ENCODE assay signal across 16 cellular contexts in genomic region chr3:188322135-188322892, GRCh38.
A peak's percentile ranks its signal among the peaks of the same experiment; 100 is the strongest.
DNase-seq lines count a peak whose midpoint lies in the region; ATAC-seq and TF ChIP-seq lines count a peak whose summit lies in the region.
"Had no signal": no experiment of that assay in that cellular context is flagged by ENCODE, and none has a peak within 500 bp of the region (broad histone marks: within the 10 kb centered on the region; RNA-seq: fewer than 3 reads in every experiment).

No MANE protein-coding gene starts in this region.

- no peak overlapping the region for H3K18ac ChIP-seq in neuronal stem cell (ENCODE audit: low read length)

- H2AFZ ChIP-seq in neuronal stem cell (ENCODE audit: low read length) = no peak overlapping the region

- intact Hi-C loops in sciatic nerve (cut with DNase I) = no loop called here

- H3K23ac ChIP-seq in neuronal stem cell (ENCODE audit: low read depth, low read length, poor library complexity) = no peak overlapping the region

- H2BK120ac ChIP-seq in neuronal stem cell (ENCODE audit: low read depth, low read length) = no peak overlapping the region

- ATAC-seq in sciatic nerve = peak; percentile 19
- ATAC-seq in HG03280 (IDR thresholded peaks at IDR 0.05; ENCODE audit: unreplicated experiment) = no peak

- peak overlapping the region in 3 of 4 donors; percentile 33 to 49 (median 35) for H3K27ac ChIP-seq in Peyer's patch
- peak overlapping the region; percentile 16 for H3K27ac ChIP-seq in effector memory CD4-positive, alpha-beta T cell (ENCODE audit: insufficient read depth, low read length, poor library complexity, severe bottlenecking)
- no peak overlapping the region for H3K27ac ChIP-seq in neuronal stem cell (replicated peaks; ENCODE audit: low read length)
- H3K27ac ChIP-seq: BLaER1 treated with 17β-estradiol and CSF1 and Interleukin-3, amounts not matched to agents 10 nM and 100 nM; thyroid gland had no signal

- H3K36me3 Mint-ChIP-seq in T-helper 2 cell treated with Interferon-gamma antibody and Interleukin-4, amounts not matched to agents 5 μg/mL and 100 μg/mL, for 36 hours (ENCODE audit: low read depth) = peaks cover 30% of the 10 kb centered on the region

- H3K79me1 ChIP-seq in neuronal stem cell (ENCODE audit: low read depth, low read length) = no peaks in the 10 kb centered on the region

- H2BK5ac ChIP-seq in neuronal stem cell (ENCODE audit: low read length) = no peak overlapping the region

- no peak overlapping the region for H4K8ac ChIP-seq in neuronal stem cell (ENCODE audit: low read depth, low read length)

- H4K91ac ChIP-seq in neuronal stem cell (ENCODE audit: low read depth, low read length, poor library complexity) = no peak overlapping the region

- H3K4me1 Mint-ChIP-seq in T-helper 2 cell treated with Interferon-gamma antibody and Interleukin-4, amounts not matched to agents 5 μg/mL and 100 μg/mL, for 36 hours (ENCODE audit: low read depth) = peaks cover 45% of the 10 kb centered on the region
- H3K4me1 Mint-ChIP-seq: nephron had no signal

- H2AK5ac ChIP-seq in neuronal stem cell (ENCODE audit: low read depth, low read length) = no peak overlapping the region

- H3K4me2 ChIP-seq in neuronal stem cell (ENCODE audit: insufficient read depth, low read length, poor library complexity, severe bottlenecking) = no peak overlapping the region
- H3K4me2 ChIP-seq: BLaER1 treated with 17β-estradiol and CSF1 and Interleukin-3, amounts not matched to agents 10 nM and 100 nM had no signal

- no peak overlapping the region for H3K4ac ChIP-seq in neuronal stem cell (ENCODE audit: low read length)

- no peak overlapping the region for H3K14ac ChIP-seq in neuronal stem cell (ENCODE audit: low read length)

- peaks cover 5% of the 10 kb centered on the region for H3K9me3 Mint-ChIP-seq in T-helper 2 cell treated with Interferon-gamma antibody and Interleukin-4, amounts not matched to agents 5 μg/mL and 100 μg/mL, for 36 hours

- peaks cover 7% of the 10 kb centered on the region for H3K27me3 Mint-ChIP-seq in T-helper 2 cell treated with Interferon-gamma antibody and Interleukin-4, amounts not matched to agents 5 μg/mL and 100 μg/mL, for 36 hours (ENCODE audit: low read depth)

- no peak overlapping the region for H2BK12ac ChIP-seq in neuronal stem cell (ENCODE audit: low read length)

- no peaks in the 10 kb centered on the region for H3K4me1 ChIP-seq in Peyer's patch
- peaks cover 14% of the 10 kb centered on the region for H3K4me1 ChIP-seq in effector memory CD4-positive, alpha-beta T cell (ENCODE audit: control insufficient read depth, insufficient read depth, low read length, poor library complexity, severe bottlenecking)
- no peaks in the 10 kb centered on the region for H3K4me1 ChIP-seq in neuronal stem cell (ENCODE audit: control insufficient read depth in 2 of 2, insufficient read depth in 1 of 2, low read depth in 1 of 2, low read length in 2 of 2)
- H3K4me1 ChIP-seq: thyroid gland had no signal

- H3K27ac Mint-ChIP-seq in T-helper 2 cell treated with Interferon-gamma antibody and Interleukin-4, amounts not matched to agents 5 μg/mL and 100 μg/mL, for 36 hours = peak overlapping the region; percentile 77
- H3K27ac Mint-ChIP-seq: nephron had no signal

- TF ChIP-seq CTCF in Peyer's patch (IDR thresholded peaks at IDR 0.05) = no peak

- H3K9me3 ChIP-seq in Peyer's patch (no peaks in the 10 kb centered on the region), neuronal stem cell (replicated peaks in 1 of 2; ENCODE audit: control insufficient read depth in 2 of 2, insufficient read depth in 1 of 2, low read depth in 1 of 2, low read length in 2 of 2) (no peaks in the 10 kb centered on the region)
- H3K9me3 ChIP-seq in effector memory CD4-positive, alpha-beta T cell (ENCODE audit: control insufficient read depth, low read length) = no peaks in the 10 kb centered on the region
- H3K9me3 ChIP-seq: right atrium auricular region, thyroid gland had no signal

- H3K9ac ChIP-seq in neuronal stem cell (ENCODE audit: low read depth, low read length, poor library complexity) = no peak overlapping the region
- H3K9ac ChIP-seq: BLaER1 treated with 17β-estradiol and CSF1 and Interleukin-3, amounts not matched to agents 10 nM and 100 nM had no signal

- H3K4me3 ChIP-seq in Peyer's patch (no peak overlapping the region), neuronal stem cell (ENCODE audit: low read length in 2 of 2) (no peak overlapping the region)
- H3K4me3 ChIP-seq in effector memory CD4-positive, alpha-beta T cell (ENCODE audit: insufficient read depth, low read depth, low read length, poor library complexity, severe bottlenecking) = no peak overlapping the region
- H3K4me3 ChIP-seq: BLaER1 treated with 17β-estradiol and CSF1 and Interleukin-3, amounts not matched to agents 10 nM and 100 nM; right atrium auricular region; thyroid gland had no signal

- DNase-seq in T-helper 2 cell treated with Interferon-gamma antibody and Interleukin-4, amounts not matched to agents 5 μg/mL and 100 μg/mL, for 36 hours (ENCODE audit: low spot score) = no peak
- no peak for DNase-seq in T-helper 2 cell
- no peak for DNase-seq in Peyer's patch
- no peak for DNase-seq in effector memory CD4-positive, alpha-beta T cell
- DNase-seq in sciatic nerve (ENCODE audit: low spot score) = no peak
- no peak for DNase-seq in neuronal stem cell (ENCODE audit: low spot score)
- DNase-seq in 8988T = no peak
- DNase-seq: effector CD8-positive, alpha-beta T cell; IMR-90; NCI-H2029 treated with DMSO at 0.1 percent for 48 hours; NCI-H526 treated with DMSO at 0.1 percent for 48 hours; thyroid gland had no signal

- H3K36me3 ChIP-seq in Peyer's patch (no peaks in the 10 kb centered on the region), neuronal stem cell (replicated peaks in 1 of 2; ENCODE audit: control insufficient read depth in 2 of 2, insufficient read depth in 2 of 2, low read length in 2 of 2) (peaks cover 0 to 6% of the 10 kb centered on the region in 2 donors)
- H3K36me3 ChIP-seq in effector memory CD4-positive, alpha-beta T cell (ENCODE audit: control insufficient read depth, insufficient read depth, low read length) = no peaks in the 10 kb centered on the region
- H3K36me3 ChIP-seq: right atrium auricular region, thyroid gland had no signal

- no peak for TF ChIP-seq POLR2A in Peyer's patch (IDR thresholded peaks at IDR 0.05)

- H2BK15ac ChIP-seq in neuronal stem cell (ENCODE audit: low read length) = no peak overlapping the region

- peak overlapping the region; percentile 61 for H3K4me3 Mint-ChIP-seq in T-helper 2 cell treated with Interferon-gamma antibody and Interleukin-4, amounts not matched to agents 5 μg/mL and 100 μg/mL, for 36 hours
- H3K4me3 Mint-ChIP-seq: nephron had no signal

- WGBS in neuronal stem cell (ENCODE audit: extremely low coverage in 2 of 2, insufficient read length in 2 of 2, insufficient replicate concordance in 1 of 2), 2 donors = no CpG with 5 or more reads among the region's 4 CpGs

- H3K27me3 ChIP-seq in Peyer's patch (no peaks in the 10 kb centered on the region), neuronal stem cell (ENCODE audit: control insufficient read depth in 3 of 3, insufficient read depth in 3 of 3, low read depth in 1 of 3, low read length in 3 of 3) (no peaks in the 10 kb centered on the region)
- H3K27me3 ChIP-seq in effector memory CD4-positive, alpha-beta T cell (replicated peaks; ENCODE audit: control insufficient read depth, insufficient read depth, low read length, poor library complexity, severe bottlenecking) = no peaks in the 10 kb centered on the region
- H3K27me3 ChIP-seq: BLaER1 treated with 17β-estradiol and CSF1 and Interleukin-3, amounts not matched to agents 10 nM and 100 nM; right atrium auricular region; thyroid gland had no signal
